Comparison of ENCODE assay signal across 1 cellular context in genomic region chr7:131234719-131235488, GRCh38.
TF ChIP-seq lines count a peak whose summit lies in the region.

No MANE protein-coding gene starts in this region.

TF ChIP-seq in GM23338, 12 proteins besides CTCF, POLR2A, EP300 and RAD21 (continued from another document):
- TF ChIP-seq REST (IDR thresholded peaks at IDR 0.05; ENCODE audit: unreplicated experiment) (no peak), STAT1 (IDR thresholded peaks at IDR 0.05; ENCODE audit: unreplicated experiment) (no peak), NANOG (IDR thresholded peaks at IDR 0.05; ENCODE audit: borderline replicate concordance) (no peak), JUNB (IDR thresholded peaks at IDR 0.05; ENCODE audit: unreplicated experiment) (no peak)
